Comparison of ENCODE assay signal across 20 cellular contexts in the genomic region with DNA sequence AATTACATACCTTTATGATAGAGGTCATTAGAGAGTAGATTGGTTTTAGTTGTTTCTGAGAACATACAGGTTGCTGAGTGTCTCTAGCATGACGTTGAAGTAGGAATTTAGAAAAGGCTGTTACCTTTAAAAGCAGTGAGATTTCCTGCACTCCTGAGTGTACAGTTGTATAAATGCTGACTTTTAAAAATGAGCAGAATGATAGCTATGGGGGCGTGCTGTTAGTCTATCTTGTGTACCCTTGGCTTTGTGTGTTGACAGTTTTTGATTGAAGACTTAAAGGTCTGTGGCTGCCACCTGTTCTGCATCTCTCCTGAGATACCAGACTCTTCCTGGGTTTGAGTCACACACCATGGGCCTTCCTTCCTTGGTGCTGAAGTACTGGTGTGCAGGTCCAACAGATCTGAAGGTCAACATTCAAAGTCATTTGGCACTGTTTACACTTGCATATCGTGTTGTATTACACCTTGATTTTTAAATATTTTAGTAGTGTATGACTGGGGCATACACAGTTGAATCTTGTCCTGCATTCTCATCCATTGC. TPM values are rescaled to one million over a fixed set of nuclear protein-coding genes. Genes with fewer than 3 reads are reported as not detected.
DNase-seq lines count a peak whose midpoint lies in the region; ATAC-seq and TF ChIP-seq lines count a peak whose summit lies in the region.
"Had no signal": no experiment of that assay in that cellular context is flagged by ENCODE, and none has a peak within 500 bp of the region (broad histone marks: within the 10 kb centered on the region; RNA-seq: fewer than 3 reads in every experiment).

No MANE protein-coding gene starts in this region.

- no peaks in the 10 kb centered on the region for H3K27me3 Mint-ChIP-seq in WTC11 (ENCODE audit: low read depth)
- H3K27me3 Mint-ChIP-seq: activated naive CD8-positive, alpha-beta T cell treated with anti-CD3 and anti-CD28 coated beads, Interleukin-2, amount 10 ng/mL, durations not matched to agents 7 days and 5 days; CD4-positive, CD25-positive, alpha-beta regulatory T cell had no signal

- H3K36me3 Mint-ChIP-seq in WTC11 = peaks cover 75% of the 10 kb centered on the region

- ATAC-seq in heart left ventricle (no peak), WTC11 (no peak)

- H3K4me1 Mint-ChIP-seq in WTC11 = peaks cover 70% of the 10 kb centered on the region

- H3K4me3 ChIP-seq in cardiac muscle cell = no peak overlapping the region
- no peak overlapping the region for H3K4me3 ChIP-seq in heart left ventricle
- H3K4me3 ChIP-seq in hepatocyte = no peak overlapping the region
- H3K4me3 ChIP-seq in skeletal muscle tissue (ENCODE audit: low read length in 3 of 3) = no peak overlapping the region
- no peak overlapping the region for H3K4me3 ChIP-seq in WERI-Rb-1 (ENCODE audit: low read depth, low read length)
- H3K4me3 ChIP-seq: stomach, tibial artery had no signal

- no peaks in the 10 kb centered on the region for H3K9me2 ChIP-seq in hepatocyte (replicated peaks; ENCODE audit: insufficient read depth)

- H3K79me2 ChIP-seq in hepatocyte = peaks cover 100% of the 10 kb centered on the region

- 44 to 55% (median 48%) methylated on average over 3 of the region's 3 CpGs for WGBS in heart left ventricle, 4 donors
- WGBS in hepatocyte (ENCODE audit: low lambda C conversion rate, missing lambda C conversion rate) = 73% methylated on average over 3 of the region's 3 CpGs

- CTCF ChIA-PET in WTC11 (lab: Charles Lee) = no interaction called here

- H3K36me3 ChIP-seq in cardiac muscle cell = peaks cover 19% of the 10 kb centered on the region
- peaks cover 0 to 77% (median 68%) of the 10 kb centered on the region in 9 donors for H3K36me3 ChIP-seq in heart left ventricle
- H3K36me3 ChIP-seq in hepatocyte (replicated peaks; ENCODE audit: insufficient read depth, low read depth) = no peaks in the 10 kb centered on the region
- peaks cover 33 to 37% (median 34%) of the 10 kb centered on the region in 3 donors for H3K36me3 ChIP-seq in skeletal muscle tissue (ENCODE audit: control insufficient read depth in 3 of 3, insufficient read depth in 3 of 3, low read length in 3 of 3)
- H3K36me3 ChIP-seq in WERI-Rb-1 = peaks cover 77% of the 10 kb centered on the region

- no peak for TF ChIP-seq POLR2A in heart left ventricle (IDR thresholded peaks at IDR 0.05)

- no peak overlapping the region for H3K4me2 ChIP-seq in hepatocyte

- DNase-seq in cardiac muscle cell (ENCODE audit: low read depth in 1 of 2, low spot score in 1 of 2) = no peak
- no peak for DNase-seq in heart left ventricle
- DNase-seq in WTC11 (ENCODE audit: low spot score) = no peak
- no peak for DNase-seq in hepatocyte (ENCODE audit: low spot score)
- DNase-seq in WERI-Rb-1 = no peak
- DNase-seq in SHP77 (lab: John Stamatoyannopoulos, UW) = no peak
- DNase-seq: activated CD4-positive, CD25-positive, alpha-beta regulatory T cell treated with anti-CD3 and anti-CD28 coated beads, Interleukin-2, amount 50 U/mL, for 72 hours; activated naive CD8-positive, alpha-beta T cell treated with anti-CD3 and anti-CD28 coated beads, Interleukin-2, amount 10 ng/mL, durations not matched to agents 7 days and 5 days; CD4-positive, CD25-positive, alpha-beta regulatory T cell; foreskin fibroblast; HCEC 1CT; hippocampal formation; NCI-H1048; NCI-H187; NCI-H2227 treated with DMSO at 0.1 percent for 48 hours; NCI-H774; stimulated activated CD8-positive, alpha-beta memory T cell treated with anti-CD3 and anti-CD28 coated beads, Interleukin-4, amount 100 ng/mL, for 48 hours; stomach; tibial artery had no signal

- H3K9ac ChIP-seq in skeletal muscle tissue (ENCODE audit: low read depth in 1 of 3, low read length in 3 of 3) = no peak overlapping the region

- H3K4me1 ChIP-seq in cardiac muscle cell (ENCODE audit: low read depth) (peaks cover 40% of the 10 kb centered on the region), heart left ventricle (peaks cover 0 to 74% (median 37%) of the 10 kb centered on the region in 12 donors), hepatocyte (ENCODE audit: insufficient read depth) (peaks cover 6% of the 10 kb centered on the region), skeletal muscle tissue (ENCODE audit: control insufficient read depth in 3 of 3, insufficient read depth in 3 of 3, low read length in 3 of 3) (peaks cover 48 to 64% (median 56%) of the 10 kb centered on the region in 3 donors)

- H3K27ac ChIP-seq in cardiac muscle cell (peak overlapping the region; percentile 73), heart left ventricle (peak overlapping the region in 2 of 12 donors; percentile 76 to 80), hepatocyte (peak overlapping the region; percentile 34), skeletal muscle tissue (ENCODE audit: low read depth, low read length) (peak overlapping the region; percentile 4), WERI-Rb-1 (no peak overlapping the region)
- H3K27ac ChIP-seq: stomach, tibial artery had no signal

- H3K27me3 ChIP-seq in cardiac muscle cell (no peaks in the 10 kb centered on the region), heart left ventricle (no peaks in the 10 kb centered on the region), hepatocyte (no peaks in the 10 kb centered on the region), skeletal muscle tissue (ENCODE audit: control insufficient read depth in 3 of 3, insufficient read depth in 3 of 3, low read length in 3 of 3) (no peaks in the 10 kb centered on the region), WERI-Rb-1 (ENCODE audit: insufficient read depth, low read depth, severe bottlenecking) (no peaks in the 10 kb centered on the region)
- H3K27me3 ChIP-seq: stomach, tibial artery had no signal

- TF ChIP-seq CTCF in cardiac muscle cell (IDR thresholded peaks at IDR 0.05; ENCODE audit: low read depth, low read length) (no peak), heart left ventricle (IDR thresholded peaks at IDR 0.05) (no peak), WTC11 (IDR thresholded peaks at IDR 0.05) (no peak), hepatocyte (IDR thresholded peaks at IDR 0.05; ENCODE audit: poor library complexity) (no peak), WERI-Rb-1 (IDR thresholded peaks at IDR 0.05; ENCODE audit: low read depth, low read length) (no peak)

- H3K4me3 Mint-ChIP-seq in WTC11 = no peak overlapping the region
- H3K4me3 Mint-ChIP-seq: activated naive CD8-positive, alpha-beta T cell treated with anti-CD3 and anti-CD28 coated beads, Interleukin-2, amount 10 ng/mL, durations not matched to agents 7 days and 5 days had no signal

- intact Hi-C loops in heart left ventricle (cut with DNase I) = no loop called here

- POLR2A ChIA-PET in WTC11 (lab: Charles Lee) = no interaction called here

- H3K27ac Mint-ChIP-seq in WTC11 = peak overlapping the region; percentile 77
- H3K27ac Mint-ChIP-seq: CD4-positive, CD25-positive, alpha-beta regulatory T cell had no signal

- H3K9me3 ChIP-seq in cardiac muscle cell (ENCODE audit: low read depth) (no peaks in the 10 kb centered on the region), heart left ventricle (no peaks in the 10 kb centered on the region), hepatocyte (ENCODE audit: low read depth) (no peaks in the 10 kb centered on the region), skeletal muscle tissue (ENCODE audit: control insufficient read depth in 3 of 3, low read length in 3 of 3) (no peaks in the 10 kb centered on the region), WERI-Rb-1 (ENCODE audit: severe bottlenecking) (no peaks in the 10 kb centered on the region)
- H3K9me3 ChIP-seq: stomach, tibial artery had no signal

- peaks cover 98% of the 10 kb centered on the region for H4K20me1 ChIP-seq in hepatocyte (ENCODE audit: insufficient read depth, poor library complexity, severe bottlenecking)

- no peaks in the 10 kb centered on the region for H3K9me3 Mint-ChIP-seq in WTC11
- H3K9me3 Mint-ChIP-seq: activated naive CD8-positive, alpha-beta T cell treated with anti-CD3 and anti-CD28 coated beads, Interleukin-2, amount 10 ng/mL, durations not matched to agents 7 days and 5 days had no signal

- no peak overlapping the region for H2AFZ ChIP-seq in hepatocyte

TF ChIP-seq in WTC11, 78 proteins besides CTCF, POLR2A, EP300 and RAD21:
- TF ChIP-seq, protein P1, sequence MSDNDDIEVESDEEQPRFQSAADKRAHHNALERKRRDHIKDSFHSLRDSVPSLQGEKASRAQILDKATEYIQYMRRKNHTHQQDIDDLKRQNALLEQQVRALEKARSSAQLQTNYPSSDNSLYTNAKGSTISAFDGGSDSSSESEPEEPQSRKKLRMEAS (CRISPR knock-in tag; IDR thresholded peaks at IDR 0.05) = no peak

RNA-seq across cellular contexts. Expression of gene DNAJB6, which starts 23.8 kb away (rescaled TPM):
- 110 and 117 TPM in 2 replicates for total RNA-seq in cardiac muscle cell
- 122 and 137 TPM in 2 replicates for polyA plus RNA-seq in cardiac muscle cell
- total RNA-seq in heart left ventricle = 100 to 1,000 TPM; 123 to 195 (median 162) TPM
- 100 to 1,000 TPM; 118 to 237 TPM for polyA plus RNA-seq in heart left ventricle
- 264 to 288 TPM (median 268 TPM) in 3 replicates for total RNA-seq in WTC11 (2021)
- 92.2 and 118 TPM in 2 replicates for total RNA-seq in hepatocyte
- polyA plus RNA-seq in hepatocyte = 106 and 110 TPM in 2 replicates
- total RNA-seq in skeletal muscle tissue = 68.9 TPM
